ENCODE assay signal across 27 cellular contexts in genomic region chr17:21378553-21378952, GRCh38. TPM values are rescaled to one million over a fixed set of nuclear protein-coding genes. Genes with fewer than 3 reads are reported as not detected.
DNase-seq lines count a peak whose midpoint lies in the region; ATAC-seq, FAIRE-seq and TF ChIP-seq lines count a peak whose summit lies in the region.
"Had no signal": no experiment of that assay in that cellular context is flagged by ENCODE, and none has a peak within 500 bp of the region (broad histone marks: within the 10 kb centered on the region; RNA-seq: fewer than 3 reads in every experiment).

No MANE protein-coding gene starts in this region.

- no peak overlapping the region for H2BK15ac ChIP-seq in H1 (ENCODE audit: low read length)

- peaks cover 54% of the 10 kb centered on the region for H3K36me3 ChIP-seq in BLaER1
- no peaks in the 10 kb centered on the region for H3K36me3 ChIP-seq in HEK293 (ENCODE audit: control insufficient read depth in 2 of 2, insufficient read depth in 1 of 2, low read length in 2 of 2)
- H3K36me3 ChIP-seq in H1 (ENCODE audit: control insufficient read depth in 2 of 4, insufficient read depth in 4 of 4, low read length in 3 of 4): no peaks in the 10 kb centered on the region
- no peaks in the 10 kb centered on the region for H3K36me3 ChIP-seq in neural cell (ENCODE audit: insufficient read depth, low read length)
- H3K36me3 ChIP-seq: thyroid gland had no signal

- H3K36me3 Mint-ChIP-seq in type B pancreatic cell: no peaks in the 10 kb centered on the region
- H3K36me3 Mint-ChIP-seq: activated naive CD4-positive, alpha-beta T cell treated with anti-CD3 and anti-CD28 coated beads, Interleukin-2, amount 50 U/mL, for 24 hours; CD4-positive, CD25-positive, alpha-beta regulatory T cell; immature natural killer cell; mesothelial cell of epicardium; naive thymus-derived CD4-positive, alpha-beta T cell had no signal

- no peak for TF ChIP-seq POLR2A in H1 (IDR thresholded peaks at IDR 0.05; ENCODE audit: control extremely low read depth in 1 of 2, low read depth in 2 of 2, low read length in 2 of 2)

- H3K4me3 Mint-ChIP-seq in type B pancreatic cell: no peak overlapping the region
- H3K4me3 Mint-ChIP-seq: activated CD4-positive, alpha-beta T cell treated with anti-CD3 and anti-CD28 coated beads, Interleukin-2, amount 10 ng/mL, durations not matched to agents 7 days and 5 days had no signal

- TF ChIP-seq RAD21 in H1 (IDR thresholded peaks at IDR 0.05 in 1 of 2, conservative IDR thresholded peaks at IDR 0.05 in 1 of 2; ENCODE audit: low read depth in 2 of 2, low read length in 2 of 2) (no peak), neural cell (conservative IDR thresholded peaks at IDR 0.05) (no peak)

- H3K23ac ChIP-seq in H1 (ENCODE audit: insufficient read length): no peak overlapping the region

- H3K9me3 ChIP-seq in BLaER1 (no peaks in the 10 kb centered on the region), HEK293 (ENCODE audit: control insufficient read depth, insufficient read depth, low read depth, low read length) (no peaks in the 10 kb centered on the region), H1 (ENCODE audit: insufficient read depth in 2 of 2, low read depth in 1 of 2, low read length in 1 of 2) (no peaks in the 10 kb centered on the region), neural cell (ENCODE audit: low read length) (no peaks in the 10 kb centered on the region)
- H3K9me3 ChIP-seq: SK-N-SH, thyroid gland had no signal

- CTCF ChIA-PET in HEK293 (lab: Yijun Ruan, JAX) (interaction anchor here (1.1 kb wide), 1 partner anchor 10 kb away, joined by 3 read pairs; no protein-coding TSS in a partner anchor), H1 (lab: Charles Lee; ENCODE audit: partially characterized antibody) (interaction anchor here (0.5 to 1.3 kb wide), 8 partner anchors 11 to 135 kb away, joined by 3 to 4 read pairs (median 3); no protein-coding TSS in a partner anchor)

- POLR2A ChIA-PET in HEK293 (lab: Yijun Ruan, JAX): no interaction called here
- POLR2A ChIA-PET in H1 (lab: Charles Lee; ENCODE audit: partially characterized antibody): interaction anchor here (0.7 to 0.8 kb wide), 2 partner anchors 8 to 18 kb away, joined by 3 to 4 read pairs; no protein-coding TSS in a partner anchor

- TF ChIP-seq CTCF in HEK293 (tag by site-specific recombination; IDR thresholded peaks at IDR 0.05) (no peak), H1 (IDR thresholded peaks at IDR 0.05; ENCODE audit: control extremely low read depth in 1 of 3, insufficient read depth in 1 of 3, low read depth in 1 of 3, low read length in 3 of 3) (no peak), neural cell (IDR thresholded peaks at IDR 0.05; ENCODE audit: poor library complexity, severe bottlenecking) (no peak), type B pancreatic cell (conservative IDR thresholded peaks at IDR 0.05) (no peak), omental fat pad (IDR thresholded peaks at IDR 0.05) (no peak)

- no peaks in the 10 kb centered on the region for H3K9me3 Mint-ChIP-seq in type B pancreatic cell
- H3K9me3 Mint-ChIP-seq: activated CD4-positive, alpha-beta T cell treated with anti-CD3 and anti-CD28 coated beads, Interleukin-2, amount 10 ng/mL, durations not matched to agents 7 days and 5 days; activated naive CD4-positive, alpha-beta T cell treated with anti-CD3 and anti-CD28 coated beads, Interleukin-2, amount 50 U/mL, for 24 hours; mesothelial cell of epicardium; naive thymus-derived CD4-positive, alpha-beta T cell; stimulated activated naive CD8-positive, alpha-beta T cell treated with anti-CD3 and anti-CD28 coated beads, Interleukin-15, Interleukin-2, amounts not matched to agents 100 ng/mL and 50 ng/mL, for 24 hours had no signal

- H3K18ac ChIP-seq in H1 (ENCODE audit: extremely low read depth, low read length): no peak overlapping the region

- no peak overlapping the region for H3K14ac ChIP-seq in H1 (ENCODE audit: insufficient read length)

- H3K4me1 Mint-ChIP-seq in type B pancreatic cell (ENCODE audit: unreplicated experiment): peaks cover 6% of the 10 kb centered on the region

- H3K79me2 ChIP-seq in H1 (ENCODE audit: control insufficient read depth in 1 of 2, insufficient read depth in 2 of 2, low read length in 2 of 2) (no peaks in the 10 kb centered on the region), neural cell (replicated peaks; ENCODE audit: insufficient read depth, low read length) (no peaks in the 10 kb centered on the region)

- peak overlapping the region; percentile 96 for H3K4me2 ChIP-seq in BLaER1
- H3K4me2 ChIP-seq in H1 (ENCODE audit: insufficient read depth in 1 of 2, low read depth in 2 of 2, low read length in 2 of 2): peak overlapping the region; percentile 89 to 96
- H3K4me2 ChIP-seq in neural cell (ENCODE audit: low read length): no peak overlapping the region

- FAIRE-seq in H1 (lab: Jason Lieb, UNC): no peak
- FAIRE-seq: G401.6, H54 had no signal

- H2BK5ac ChIP-seq in H1 (ENCODE audit: low read depth, low read length): no peak overlapping the region

- H3K4me3 ChIP-seq in BLaER1: peak overlapping the region; percentile 93
- no peak overlapping the region for H3K4me3 ChIP-seq in HEK293 (ENCODE audit: low read depth, low read length)
- peak overlapping the region; percentile 38 to 75 (median 46) for H3K4me3 ChIP-seq in H1 (ENCODE audit: extremely low read depth in 1 of 4, insufficient read depth in 2 of 4, low read depth in 3 of 4, low read length in 4 of 4)
- H3K4me3 ChIP-seq in neural cell (ENCODE audit: low read length): peak overlapping the region; percentile 64

- H3K27ac ChIP-seq in BLaER1 (peak overlapping the region; percentile 92), HEK293 (ENCODE audit: extremely low read depth, low read depth, low read length) (no peak overlapping the region), H1 (ENCODE audit: low read depth, low read length) (no peak overlapping the region), neural cell (ENCODE audit: low read length) (no peak overlapping the region)
- H3K27ac ChIP-seq: VCaP had no signal

- ATAC-seq in omental fat pad (ENCODE audit: low FRiP score): no peak
- ATAC-seq: naive thymus-derived CD4-positive, alpha-beta T cell had no signal

- H4K8ac ChIP-seq in H1 (ENCODE audit: extremely low read depth, insufficient read depth, low read length): no peak overlapping the region

- H3K27me3 ChIP-seq in BLaER1 (peaks cover 8% of the 10 kb centered on the region; the same call in 1 of the 2 replicates), H1 (replicated peaks in 1 of 4; ENCODE audit: control insufficient read depth in 3 of 4, extremely low read depth in 1 of 4, insufficient read depth in 3 of 4, low read length in 3 of 4) (peaks cover 14 to 47% (median 41%) of the 10 kb centered on the region in 4 experiments), neural cell (ENCODE audit: insufficient read depth, low read depth, low read length) (peaks cover 39% of the 10 kb centered on the region)
- H3K27me3 ChIP-seq: thyroid gland had no signal

- H4K5ac ChIP-seq in H1 (ENCODE audit: insufficient read length, low read depth, low read length): no peak overlapping the region

- H2BK120ac ChIP-seq in H1 (replicated peaks; ENCODE audit: low read depth, low read length): no peak overlapping the region

- H3K9me2 ChIP-seq in neural cell (ENCODE audit: insufficient read depth, low read length): no peaks in the 10 kb centered on the region
- H3K9me2 ChIP-seq: SK-N-SH had no signal

- H2AFZ ChIP-seq in H1 (ENCODE audit: low read length) (no peak overlapping the region), neural cell (ENCODE audit: low read depth, low read length) (no peak overlapping the region)

- H2AK5ac ChIP-seq in H1 (ENCODE audit: low read depth, low read length): no peak overlapping the region

- peak in 1 of 2 experiments; percentile 70 for DNase-seq in H1 (ENCODE audit: low read depth in 1 of 2, low spot score in 2 of 2)
- no peak for DNase-seq in activated gamma-delta T cell treated with Interleukin-2 at 50 U/mL for 16 hours
- DNase-seq in foreskin melanocyte: no peak
- DNase-seq in type B pancreatic cell (ENCODE audit: extremely low spot score, unreplicated experiment): no peak
- DNase-seq in omental fat pad (ENCODE audit: low spot score): no peak
- DNase-seq: activated CD4-positive, alpha-beta T cell treated with anti-CD3 and anti-CD28 coated beads, Interleukin-2, amount 10 ng/mL, durations not matched to agents 7 days and 5 days; activated CD8-positive, alpha-beta memory T cell treated with anti-CD3 and anti-CD28 coated beads, Interleukin-2, amount 50 U/mL, for 4 hours; anterior cingulate cortex; CD4-positive, CD25-positive, alpha-beta regulatory T cell; dermis blood vessel endothelial cell; immature natural killer cell; IMR-90; naive thymus-derived CD4-positive, alpha-beta T cell; NCI-H226; stimulated activated CD4-positive, alpha-beta T cell treated with anti-CD3 and anti-CD28 coated beads, Interleukin-12 subunit alpha, Interleukin-12 subunit beta, amount 100 ng/mL, for 4 hours; T-helper 2 cell had no signal

- peak overlapping the region; percentile 92 for H3K9ac ChIP-seq in BLaER1
- H3K9ac ChIP-seq in H1 (replicated peaks in 1 of 4; ENCODE audit: extremely low read depth in 1 of 4, low read depth in 3 of 4, low read length in 3 of 4): no peak overlapping the region
- H3K9ac ChIP-seq in neural cell (ENCODE audit: low read length): no peak overlapping the region
- H3K9ac ChIP-seq: SK-N-SH had no signal

- H3K56ac ChIP-seq in H1 (replicated peaks; ENCODE audit: insufficient read length, low read depth, low read length): no peak overlapping the region

- H4K20me1 ChIP-seq in BLaER1 (peaks cover 65% of the 10 kb centered on the region), H1 (replicated peaks in 1 of 2; ENCODE audit: control insufficient read depth in 1 of 2, insufficient read depth in 2 of 2, low read length in 2 of 2) (peaks cover 2 to 4% of the 10 kb centered on the region in 2 experiments), neural cell (ENCODE audit: insufficient read depth) (no peaks in the 10 kb centered on the region)

- no peak overlapping the region for H3K4ac ChIP-seq in H1 (replicated peaks; ENCODE audit: insufficient read length, low read depth, low read length)

- no peaks in the 10 kb centered on the region for H3F3A ChIP-seq in neural cell (ENCODE audit: insufficient read depth, low read length, poor library complexity, severe bottlenecking)

- H2BK12ac ChIP-seq in H1 (ENCODE audit: low read depth, low read length): no peak overlapping the region

- no peak for TF ChIP-seq EP300 in H1 (IDR thresholded peaks at IDR 0.05; ENCODE audit: borderline replicate concordance in 1 of 2, low read depth in 2 of 2, low read length in 2 of 2)
- no peak for TF ChIP-seq EP300 in neural cell (conservative IDR thresholded peaks at IDR 0.05; ENCODE audit: poor library complexity, severe bottlenecking)

- 35% methylated on average over 5 of the region's 5 CpGs; no CpG with 5 or more reads in 1 of the 2 experiments for WGBS in H1 (ENCODE audit: extremely low coverage in 1 of 2, insufficient coverage in 1 of 2, insufficient read length in 1 of 2, insufficient replicate concordance in 2 of 2, low coverage in 1 of 2, low lambda C conversion rate in 2 of 2, missing lambda C conversion rate in 1 of 2), 2 experiments

- no peak overlapping the region for H4K91ac ChIP-seq in H1 (replicated peaks; ENCODE audit: insufficient read length, low read length)

- H3K4me1 ChIP-seq in BLaER1 (peaks cover 82% of the 10 kb centered on the region), HEK293 (ENCODE audit: control insufficient read depth, insufficient read depth, low read length) (peaks cover 3% of the 10 kb centered on the region; the same call in 1 of the 2 replicates), H1 (replicated peaks in 1 of 4; ENCODE audit: control insufficient read depth in 3 of 4, insufficient read depth in 4 of 4, low read length in 3 of 4) (peaks cover 0 to 16% (median 8%) of the 10 kb centered on the region in 4 experiments; a peak in 4 of 7 replicates)

- no peak overlapping the region for H3K27ac Mint-ChIP-seq in type B pancreatic cell
- H3K27ac Mint-ChIP-seq: activated CD4-positive, alpha-beta T cell treated with anti-CD3 and anti-CD28 coated beads, Interleukin-2, amount 10 ng/mL, durations not matched to agents 7 days and 5 days; activated naive CD4-positive, alpha-beta T cell treated with anti-CD3 and anti-CD28 coated beads, Interleukin-2, amount 50 U/mL, for 24 hours; CD4-positive, CD25-positive, alpha-beta regulatory T cell; immature natural killer cell; mesothelial cell of epicardium; naive thymus-derived CD4-positive, alpha-beta T cell; stimulated activated naive CD8-positive, alpha-beta T cell treated with anti-CD3 and anti-CD28 coated beads, Interleukin-15, Interleukin-2, amounts not matched to agents 100 ng/mL and 50 ng/mL, for 24 hours had no signal

- H3K27me3 Mint-ChIP-seq in type B pancreatic cell: peaks cover 38% of the 10 kb centered on the region

- H3K79me1 ChIP-seq in H1 (ENCODE audit: low read depth, low read length): no peaks in the 10 kb centered on the region

- H2BK20ac ChIP-seq in H1 (ENCODE audit: low read length): no peak overlapping the region

- peaks cover 16% of the 10 kb centered on the region; the same call in 1 of the 2 replicates for H3K23me2 ChIP-seq in H1 (ENCODE audit: low read depth, low read length)

RNA-seq across cellular contexts. Expression of gene KCNJ12, which starts 2.4 kb away (rescaled TPM):
- total RNA-seq in H1 (2021; fragmentation: NEBNext Ultra II Directional; extraction: Animal tissue kit (Norgen Biotek cat#: 25700)): 1.3 and 1.5 TPM in 2 replicates
- polyA plus RNA-seq in H1 (2011; rRNA removed): 1.2 and 1.7 TPM in 2 replicates
- polyA plus RNA-seq in H1 (2011; cell fraction: cytosol; rRNA removed): 1.0 TPM
- 1.5 TPM for polyA plus RNA-seq in H1 (2011; cell fraction: nucleus; rRNA removed)
- polyA plus RNA-seq in H1 (2012, experiment 1 of 2): 0.59 to 0.94 TPM (median 0.86 TPM) in 4 replicates
- 0.79 TPM for polyA plus RNA-seq in H1 (2012, experiment 2 of 2)
- polyA plus RNA-seq in H1 (2013, experiment 1 of 2): 0.49 TPM
- polyA plus RNA-seq in H1 (2013, experiment 2 of 2): 0.39 TPM
- 1.3 and 1.7 TPM in 2 replicates for polyA minus RNA-seq in H1 (2011; rRNA and poly(A)+ RNA removed)
- polyA minus RNA-seq in H1 (2011; cell fraction: cytosol; rRNA and poly(A)+ RNA removed): 1.2 TPM
- polyA minus RNA-seq in H1 (2011; cell fraction: nucleus; rRNA and poly(A)+ RNA removed): 2.4 TPM
- 1.3 and 2.7 TPM in 2 replicates for polyA plus RNA-seq in neural cell
- polyA minus RNA-seq in neural cell: 3.0 and 3.7 TPM in 2 replicates
- 0.59 and 2.2 TPM in 2 replicates for total RNA-seq in type B pancreatic cell (ENCODE audit: low replicate concordance)
- 1 to 10 TPM; 1.5 to 3.2 (median 2.5) TPM for total RNA-seq in omental fat pad
- total RNA-seq: activated CD4-positive, alpha-beta T cell treated with anti-CD3 and anti-CD28 coated beads, Interleukin-2, amount 10 ng/mL, durations not matched to agents 7 days and 5 days had no signal
- polyA plus RNA-seq: CD4-positive, CD25-positive, alpha-beta regulatory T cell; immature natural killer cell; naive thymus-derived CD4-positive, alpha-beta T cell had no signal
